In genomic region chr13:74288361-74288911, GRCh38 we compare ENCODE assay signal across 8 cellular contexts.
DNase-seq lines count a peak whose midpoint lies in the region; TF ChIP-seq lines count a peak whose summit lies in the region.

No MANE protein-coding gene starts in this region.

- 7 to 10% methylated on average over 6 to 10 of the region's 10 CpGs for WGBS in transverse colon (ENCODE audit: low coverage in 1 of 2), 2 donors

- TF ChIP-seq EP300 in transverse colon (IDR thresholded peaks at IDR 0.05; ENCODE audit: low read depth) = no peak

- H3K36me3 ChIP-seq in colonic mucosa (no peaks in the 10 kb centered on the region), transverse colon (no peaks in the 10 kb centered on the region)

- no peak for TF ChIP-seq POLR2A in transverse colon (IDR thresholded peaks at IDR 0.05)

- H3K9me3 ChIP-seq in colonic mucosa (no peaks in the 10 kb centered on the region), transverse colon (no peaks in the 10 kb centered on the region)

- H3K27ac ChIP-seq in VCaP (peak overlapping the region; percentile 18; the same call in 1 of the 2 replicates), colonic mucosa (no peak overlapping the region), transverse colon (peak overlapping the region; percentile 47 to 70 (median 62))

- no peak for TF ChIP-seq CTCF in VCaP (conservative IDR thresholded peaks at IDR 0.05)
- no peak for TF ChIP-seq CTCF in colonic mucosa (IDR thresholded peaks at IDR 0.05)
- no peak for TF ChIP-seq CTCF in transverse colon (IDR thresholded peaks at IDR 0.05)

- H3K27me3 ChIP-seq in colonic mucosa (no peaks in the 10 kb centered on the region), transverse colon (no peaks in the 10 kb centered on the region)

- peak overlapping the region in 1 of 2 donors; percentile 29 for H3K9ac ChIP-seq in colonic mucosa (ENCODE audit: low read depth in 2 of 2, low read length in 2 of 2)

- in situ Hi-C loops in transverse colon (cut with MboI; ENCODE audit: low pct_ligation_motif_present in 1 of 4, low pct_unique_long_range_greater_than_20kb in 1 of 4, low sequenced_read_pairs in 3 of 4) = loop anchor here (10.0 to 25.0 kb wide), 4 partner anchors 144 to 526 kb away; no protein-coding TSS in a partner anchor

- intact Hi-C loops in colonic mucosa (cut with DNase I) = loop anchor here (5.0 to 10.0 kb wide), 3 partner anchors 154 to 531 kb away; partner anchors contain the start of gene KLF12
- intact Hi-C loops in transverse colon (cut with DNase I; ENCODE audit: low total_unique reads) = no loop called here

- H3K4me1 ChIP-seq in colonic mucosa = peaks cover 15% of the 10 kb centered on the region
- H3K4me1 ChIP-seq in transverse colon = peaks cover 0 to 43% (median 22%) of the 10 kb centered on the region in 4 donors

- no peak overlapping the region for H3K4me3 ChIP-seq in colonic mucosa
- H3K4me3 ChIP-seq in transverse colon = peak overlapping the region in 3 of 4 donors; percentile 1 to 23 (median 4)

- peak; percentile 6 for DNase-seq in stimulated activated CD4-positive, alpha-beta T cell treated with anti-CD3 and anti-CD28 coated beads, Interleukin-4, amount 100 ng/mL, for 24 hours
- DNase-seq in stimulated activated CD4-positive, alpha-beta T cell treated with anti-CD3 and anti-CD28 coated beads, Interleukin-2, amount 100 ng/mL, for 48 hours = no peak
- peak; percentile 46 for DNase-seq in colonic mucosa
- peak; percentile 67 for DNase-seq in midbrain (lab: John Stamatoyannopoulos, UW)
- peak; percentile 49 for DNase-seq in transverse colon
- DNase-seq in NCI-H226 = no peak
- no peak for DNase-seq in HuH-7.5 (ENCODE audit: low spot score)

Comparison
In these comparisons a context has a peak if more than half of its experiments do, and no peak if none do; other contexts are left out.
1. DNase-seq: peak in stimulated activated CD4-positive, alpha-beta T cell treated with anti-CD3 and anti-CD28 coated beads, Interleukin-4, amount 100 ng/mL, for 24 hours (single experiment), colonic mucosa (single experiment), midbrain (single experiment) and transverse colon (single experiment); none in stimulated activated CD4-positive, alpha-beta T cell treated with anti-CD3 and anti-CD28 coated beads, Interleukin-2, amount 100 ng/mL, for 48 hours (0 of 2), NCI-H226 (single experiment) and HuH-7.5 (single experiment).